ENCODE assay signal across 8 cellular contexts in the genomic region with DNA sequence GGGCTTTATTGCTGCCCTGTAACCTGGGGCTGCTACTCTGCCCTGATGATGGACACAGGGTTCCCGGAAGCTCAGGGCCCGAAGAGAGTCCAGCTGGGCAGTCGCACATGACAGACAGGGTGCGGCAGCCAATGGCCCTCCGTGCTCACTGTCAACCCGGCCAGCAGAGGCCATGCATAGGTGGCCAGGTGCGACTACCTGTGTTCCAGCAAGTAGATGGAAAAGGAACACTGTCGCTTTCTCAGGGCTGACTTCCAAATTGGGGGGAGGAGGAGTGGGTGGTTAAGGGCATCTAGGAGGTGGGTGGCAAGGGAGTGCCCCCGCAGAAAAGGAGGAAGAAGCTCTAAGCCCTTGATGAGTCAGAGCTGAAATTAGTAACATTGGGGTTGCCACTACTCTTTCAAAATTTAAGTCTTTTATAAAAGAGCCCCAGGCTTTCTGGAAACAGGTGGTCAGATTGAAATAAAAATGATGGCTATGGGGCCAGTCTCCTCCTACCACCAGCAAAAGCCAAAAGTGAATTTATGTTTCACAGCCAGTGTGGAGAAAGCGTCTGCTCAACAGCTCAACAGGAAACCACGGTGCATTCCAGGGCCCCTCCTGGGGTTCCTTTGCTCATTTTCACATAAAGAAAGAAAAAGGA. TPM values are rescaled to one million over a fixed set of nuclear protein-coding genes. Genes with fewer than 3 reads are reported as not detected.
A peak's percentile ranks its signal among the peaks of the same experiment; 100 is the strongest.
DNase-seq lines count a peak whose midpoint lies in the region; ATAC-seq and TF ChIP-seq lines count a peak whose summit lies in the region.

No MANE protein-coding gene starts in this region.

- H3K27ac ChIP-seq in BLaER1 treated with 17β-estradiol and CSF1 and Interleukin-3, amounts not matched to agents 10 nM and 100 nM, result peak overlapping the region in 8 of 11 experiments; percentile 43 to 71 (median 66); a peak in 17 of 22 replicates
- H3K27ac ChIP-seq in OCI-LY3 (ENCODE audit: low read length) (peak overlapping the region; percentile 99), tibial artery (no peak overlapping the region), uterus (peak overlapping the region in 1 of 2 donors; percentile 48)

- H3K4me2 ChIP-seq in BLaER1 treated with 17β-estradiol and CSF1 and Interleukin-3, amounts not matched to agents 10 nM and 100 nM, result peak overlapping the region; percentile 73 to 96 (median 89)
- H3K4me2 ChIP-seq in OCI-LY3 (ENCODE audit: low read length), result peak overlapping the region; percentile 100

- intact Hi-C loops in tibial artery (cut with DNase I; ENCODE audit: low total_unique reads) (no loop called here), uterus (cut with DNase I; ENCODE audit: low total_unique reads) (no loop called here)

- no peaks in the 10 kb centered on the region for H3K9me3 ChIP-seq in BLaER1 treated with 17β-estradiol and CSF1 and Interleukin-3, amounts not matched to agents 10 nM and 100 nM (replicated peaks in 1 of 11)
- H3K9me3 ChIP-seq in OCI-LY3 (ENCODE audit: insufficient read depth, low read length), result no peaks in the 10 kb centered on the region
- no peaks in the 10 kb centered on the region for H3K9me3 ChIP-seq in tibial artery
- H3K9me3 ChIP-seq in uterus, result no peaks in the 10 kb centered on the region

- H3K36me3 ChIP-seq in BLaER1 treated with 17β-estradiol and CSF1 and Interleukin-3, amounts not matched to agents 10 nM and 100 nM, result no peaks in the 10 kb centered on the region
- H3K36me3 ChIP-seq in OCI-LY3 (replicated peaks; ENCODE audit: low read depth, low read length) (no peaks in the 10 kb centered on the region), tibial artery (no peaks in the 10 kb centered on the region), uterus (no peaks in the 10 kb centered on the region)

- TF ChIP-seq CTCF in OCI-LY3 (IDR thresholded peaks at IDR 0.05; ENCODE audit: low read depth, low read length), result no peak
- TF ChIP-seq CTCF in tibial artery (IDR thresholded peaks at IDR 0.05), result no peak
- TF ChIP-seq CTCF in uterus (IDR thresholded peaks at IDR 0.05), result no peak

- no peaks in the 10 kb centered on the region for H3K27me3 ChIP-seq in BLaER1 treated with 17β-estradiol and CSF1 and Interleukin-3, amounts not matched to agents 10 nM and 100 nM
- H3K27me3 ChIP-seq in OCI-LY3 (ENCODE audit: low read depth, low read length) (no peaks in the 10 kb centered on the region), tibial artery (no peaks in the 10 kb centered on the region), uterus (no peaks in the 10 kb centered on the region)

- peaks cover 7 to 76% (median 11%) of the 10 kb centered on the region in 11 experiments; a peak in 14 of 22 replicates for H4K20me1 ChIP-seq in BLaER1 treated with 17β-estradiol and CSF1 and Interleukin-3, amounts not matched to agents 10 nM and 100 nM
- no peaks in the 10 kb centered on the region for H4K20me1 ChIP-seq in OCI-LY3 (ENCODE audit: insufficient read depth, low read length)

- H2AFZ ChIP-seq in OCI-LY3 (ENCODE audit: low read depth, low read length), result peak overlapping the region; percentile 32; the same call in 1 of the 2 replicates

- peak; percentile 19 for ATAC-seq in GM21529 (IDR thresholded peaks at IDR 0.05; ENCODE audit: unreplicated experiment)
- ATAC-seq in GM21360 (IDR thresholded peaks at IDR 0.05; ENCODE audit: unreplicated experiment), result no peak

- H3K79me2 ChIP-seq in OCI-LY3 (ENCODE audit: low read length), result no peaks in the 10 kb centered on the region

- DNase-seq in kidney glomerular epithelial cell (lab: John Stamatoyannopoulos, UW) (peak; percentile 34), tibial artery (no peak), uterus (no peak)
- DNase-seq in stimulated activated CD4-positive, alpha-beta T cell treated with anti-CD3 and anti-CD28 coated beads, Interleukin-2, amount 100 ng/mL, for 48 hours, result no peak

- H3K9ac ChIP-seq in BLaER1 treated with 17β-estradiol and CSF1 and Interleukin-3, amounts not matched to agents 10 nM and 100 nM, result peak overlapping the region in 8 of 11 experiments; percentile 16 to 51 (median 44); a peak in 11 of 22 replicates
- peak overlapping the region; percentile 73 for H3K9ac ChIP-seq in OCI-LY3 (ENCODE audit: low read length)

- H3K4me3 ChIP-seq in BLaER1 treated with 17β-estradiol and CSF1 and Interleukin-3, amounts not matched to agents 10 nM and 100 nM, result peak overlapping the region in 6 of 10 experiments; percentile 5 to 41 (median 16); a peak in 6 of 20 replicates
- H3K4me3 ChIP-seq in OCI-LY3 (ENCODE audit: low read length), result peak overlapping the region; percentile 77
- no peak overlapping the region for H3K4me3 ChIP-seq in tibial artery
- no peak overlapping the region for H3K4me3 ChIP-seq in uterus

- peaks cover 39 to 56% (median 50%) of the 10 kb centered on the region in 10 experiments for H3K4me1 ChIP-seq in BLaER1 treated with 17β-estradiol and CSF1 and Interleukin-3, amounts not matched to agents 10 nM and 100 nM
- peaks cover 53% of the 10 kb centered on the region for H3K4me1 ChIP-seq in OCI-LY3 (ENCODE audit: low read length)
- H3K4me1 ChIP-seq in tibial artery, result peaks cover 0 to 9% (median 2%) of the 10 kb centered on the region in 4 donors
- H3K4me1 ChIP-seq in uterus, result peaks cover 0 to 10% of the 10 kb centered on the region in 2 donors

- no peak for TF ChIP-seq POLR2A in uterus (IDR thresholded peaks at IDR 0.05)

RNA-seq across cellular contexts. Expression of gene RAMACL, which starts 2.3 kb away (rescaled TPM):
- total RNA-seq in uterus, result 1 to 10 TPM in 3 of 4 donors, not detected in 1; 1.5 to 8.1 (median 1.8) TPM

RNA-seq across cellular contexts. Expression of gene RPS6KA2, which starts 38.2 kb away (rescaled TPM):
- total RNA-seq in uterus, result 10 to 100 TPM; 34.0 to 78.4 (median 55.8) TPM

Comparison
In these comparisons a context has a peak if more than half of its experiments do, and no peak if none do; other contexts are left out.
1. H3K27ac ChIP-seq: peak in BLaER1 treated with 17β-estradiol and CSF1 and Interleukin-3, amounts not matched to agents 10 nM and 100 nM (8 of 11) and OCI-LY3 (single experiment); none in tibial artery (0 of 2).
2. H3K4me3 ChIP-seq: peak in BLaER1 treated with 17β-estradiol and CSF1 and Interleukin-3, amounts not matched to agents 10 nM and 100 nM (6 of 10) and OCI-LY3 (single experiment); none in tibial artery (0 of 2) and uterus (0 of 2).